15 cellular contexts compared by ENCODE assay signal in the genomic region with DNA sequence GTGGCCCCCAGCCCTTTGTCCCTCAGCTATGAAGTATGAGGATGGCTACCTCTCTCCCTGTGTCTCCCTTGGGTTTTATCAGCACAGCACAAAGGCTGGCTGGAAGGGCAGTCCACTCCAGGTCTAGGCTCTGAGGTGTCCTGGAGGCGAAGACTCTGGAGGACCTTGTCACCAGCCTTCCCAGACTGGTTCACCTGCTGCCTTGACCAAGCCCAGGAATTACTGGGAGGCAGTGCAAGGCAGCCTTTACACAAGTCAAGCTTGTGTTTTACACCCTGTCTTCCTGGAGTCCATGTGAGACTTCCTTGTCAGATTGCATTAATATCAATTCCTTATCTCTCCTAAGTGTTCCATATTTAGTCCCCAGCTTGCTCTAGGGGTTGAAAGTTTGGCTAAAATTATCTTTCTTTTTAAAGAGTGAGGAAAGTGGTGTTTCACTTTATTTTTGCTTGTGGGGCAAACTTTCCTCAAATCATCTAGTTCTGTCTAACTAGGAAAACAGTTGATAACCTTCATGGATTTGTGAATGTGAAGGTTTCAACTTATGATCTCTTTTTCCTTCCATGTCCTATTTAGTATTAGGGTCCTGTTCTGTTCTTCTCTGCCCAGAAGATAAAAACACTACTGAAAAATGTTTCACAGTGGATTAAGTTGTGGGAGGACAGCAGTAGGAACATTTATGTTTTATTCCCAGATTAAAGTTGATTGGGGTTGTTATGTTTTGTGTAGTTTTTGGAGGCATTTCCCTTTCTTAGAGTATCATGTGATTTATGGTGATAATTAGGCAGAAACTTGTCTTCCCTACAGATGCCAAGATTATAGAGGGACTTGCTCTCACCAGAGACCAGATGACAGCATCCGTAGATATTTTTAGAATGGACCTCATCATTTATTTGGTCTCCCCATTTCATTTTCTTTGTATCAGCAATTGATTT.
DNase-seq lines count a peak whose midpoint lies in the region; ATAC-seq, FAIRE-seq and TF ChIP-seq lines count a peak whose summit lies in the region.
"Had no signal": no experiment of that assay in that cellular context is flagged by ENCODE, and none has a peak within 500 bp of the region (broad histone marks: within the 10 kb centered on the region; RNA-seq: fewer than 3 reads in every experiment).

No MANE protein-coding gene starts in this region.

- TF ChIP-seq RAD21 in HepG2 (CRISPR knock-in tag; IDR thresholded peaks at IDR 0.05) = no peak

- 100% methylated on average over 1 of the region's 2 CpGs for WGBS in HepG2 (ENCODE audit: low lambda C conversion rate)
- WGBS in spleen, 5 donors = 79 to 94% (median 87%) methylated on average over 2 of the region's 2 CpGs

- in situ Hi-C loops in Panc1 (cut with HindIII; ENCODE audit: low pct_unique_long_range_greater_than_20kb, low sequenced_read_pairs) = no loop called here
- in situ Hi-C loops in HepG2 (cut with HindIII; ENCODE audit: extremely low pct_ligation_motif_present, low pct_unique_long_range_greater_than_20kb) = no loop called here

- no peak overlapping the region for H3K4me2 ChIP-seq in HepG2 (ENCODE audit: low read depth, low read length)

- peak overlapping the region; percentile 12; the same call in 1 of the 2 replicates for H3K27ac ChIP-seq in Panc1 (ENCODE audit: low read length)
- H3K27ac ChIP-seq in HepG2 (ENCODE audit: extremely low read length, insufficient read depth, low read length) = no peak overlapping the region
- H3K27ac ChIP-seq in spleen = peak overlapping the region in 5 of 8 donors; percentile 26 to 51 (median 38)

- no peak for TF ChIP-seq EP300 in HepG2 (IDR thresholded peaks at IDR 0.05; ENCODE audit: low read depth in 2 of 2, low read length in 2 of 2)
- TF ChIP-seq EP300 in HepG2 (CRISPR knock-in tag; IDR thresholded peaks at IDR 0.05; ENCODE audit: borderline replicate concordance) = no peak

- peaks cover 38% of the 10 kb centered on the region for H4K20me1 ChIP-seq in HepG2 (ENCODE audit: insufficient read depth, low read length)

- TF ChIP-seq POLR2A in HepG2 (IDR thresholded peaks at IDR 0.05; ENCODE audit: insufficient read depth in 1 of 2, low read depth in 2 of 2, low read length in 2 of 2) (no peak), spleen (IDR thresholded peaks at IDR 0.05) (no peak)

- no peak overlapping the region for H3K9ac ChIP-seq in HepG2 (ENCODE audit: insufficient read depth, low read depth, low read length)

- intact Hi-C loops in Calu3 (cut with micrococcal nuclease; ENCODE audit: unreplicated experiment) = loop anchor here (10.0 kb wide), 1 partner anchor 109 kb away; no protein-coding TSS in a partner anchor
- intact Hi-C loops in Panc1 (cut with micrococcal nuclease; ENCODE audit: unreplicated experiment) = no loop called here
- intact Hi-C loops in HepG2 (cut with micrococcal nuclease; ENCODE audit: unreplicated experiment) = no loop called here
- intact Hi-C loops in spleen (cut with DNase I; ENCODE audit: low total_unique reads) = no loop called here

- no peaks in the 10 kb centered on the region for H3K9me3 Mint-ChIP-seq in Calu3 (ENCODE audit: low read depth, unreplicated experiment)
- H3K9me3 Mint-ChIP-seq: activated CD4-positive, alpha-beta memory T cell treated with anti-CD3 and anti-CD28 coated beads for 36 hours; activated T-cell treated with anti-CD3 and anti-CD28 coated beads, Interleukin-2, amount 50 U/mL, for 72 hours had no signal

- TF ChIP-seq CTCF in Calu3 (IDR thresholded peaks at IDR 0.05; ENCODE audit: unreplicated experiment) (no peak), Panc1 (IDR thresholded peaks at IDR 0.05) (no peak), HepG2 (CRISPR knock-in tag; IDR thresholded peaks at IDR 0.05) (no peak), spleen (IDR thresholded peaks at IDR 0.05 in 8 of 11, conservative IDR thresholded peaks at IDR 0.05 in 3 of 11) (no peak)

- peak overlapping the region; percentile 57 for H3K27ac Mint-ChIP-seq in Calu3 (ENCODE audit: unreplicated experiment)
- H3K27ac Mint-ChIP-seq: activated CD4-positive, alpha-beta memory T cell treated with anti-CD3 and anti-CD28 coated beads for 36 hours; activated T-cell treated with anti-CD3 and anti-CD28 coated beads, Interleukin-2, amount 50 U/mL, for 72 hours; B cell had no signal

- H3K27me3 ChIP-seq in Panc1 (ENCODE audit: control insufficient read depth, insufficient read depth, low read length) (no peaks in the 10 kb centered on the region), HepG2 (ENCODE audit: control insufficient read depth in 1 of 2, insufficient read depth in 2 of 2, low read length in 2 of 2) (no peaks in the 10 kb centered on the region), spleen (replicated peaks in 1 of 7) (no peaks in the 10 kb centered on the region)
- H3K27me3 ChIP-seq: pancreas had no signal

- H3K4me3 ChIP-seq in Panc1 (ENCODE audit: low read depth in 2 of 2, low read length in 2 of 2) = no peak overlapping the region
- no peak overlapping the region for H3K4me3 ChIP-seq in HepG2 (replicated peaks in 1 of 3; ENCODE audit: insufficient read depth in 1 of 3, low read depth in 2 of 3, low read length in 3 of 3)
- H3K4me3 ChIP-seq in spleen = no peak overlapping the region
- H3K4me3 ChIP-seq: pancreas had no signal

- no TSS peak for BruUV-seq in Calu3 (replicated peaks; lab: Mats Ljungman, UMichigan)
- no TSS peak for BruUV-seq in Panc1 (replicated peaks; lab: Mats Ljungman, UMichigan)
- no TSS peak for BruUV-seq in HepG2 (replicated peaks; lab: Mats Ljungman, UMichigan)

- no peaks in the 10 kb centered on the region for H3K36me3 ChIP-seq in Panc1 (ENCODE audit: control insufficient read depth, insufficient read depth, low read length)
- peaks cover 4 to 14% of the 10 kb centered on the region in 2 experiments; a peak in 3 of 5 replicates for H3K36me3 ChIP-seq in HepG2 (replicated peaks in 1 of 2; ENCODE audit: control insufficient read depth in 1 of 2, insufficient read depth in 2 of 2, low read length in 2 of 2)
- peaks cover 0 to 22% (median 9%) of the 10 kb centered on the region in 6 donors for H3K36me3 ChIP-seq in spleen
- H3K36me3 ChIP-seq: pancreas had no signal

- POLR2A ChIA-PET in Panc1 (lab: Charles Lee) = no interaction called here
- POLR2A ChIA-PET in HepG2 (lab: Yijun Ruan, JAX) = no interaction called here

- H3K27me3 Mint-ChIP-seq in Calu3 (ENCODE audit: unreplicated experiment) = no peaks in the 10 kb centered on the region
- H3K27me3 Mint-ChIP-seq: activated CD4-positive, alpha-beta memory T cell treated with anti-CD3 and anti-CD28 coated beads for 36 hours; B cell had no signal

- ATAC-seq in Panc1 (no peak), HepG2 (no peak), GM18517 (IDR thresholded peaks at IDR 0.05; ENCODE audit: unreplicated experiment) (no peak)
- ATAC-seq: activated T-cell treated with anti-CD3 and anti-CD28 coated beads, Interleukin-2, amount 50 U/mL, for 72 hours had no signal

- H3K4me1 ChIP-seq in Panc1 (ENCODE audit: control insufficient read depth, insufficient read depth, low read length) (peaks cover 43% of the 10 kb centered on the region), HepG2 (ENCODE audit: insufficient read depth, low read length) (peaks cover 27% of the 10 kb centered on the region), spleen (peaks cover 16 to 74% (median 33%) of the 10 kb centered on the region in 6 donors)

- no peaks in the 10 kb centered on the region for H3K9me3 ChIP-seq in Panc1 (ENCODE audit: control insufficient read depth, insufficient read depth, low read depth, low read length)
- no peaks in the 10 kb centered on the region for H3K9me3 ChIP-seq in HepG2 (ENCODE audit: low read length)
- no peaks in the 10 kb centered on the region for H3K9me3 ChIP-seq in spleen
- H3K9me3 ChIP-seq: pancreas had no signal

- no peak for DNase-seq in Calu3
- no peak for DNase-seq in Panc1 (ENCODE audit: low read depth, low spot score)
- no peak for DNase-seq in HepG2 (ENCODE audit: low spot score)
- no peak for DNase-seq in spleen
- no peak for DNase-seq in activated CD8-positive, alpha-beta memory T cell treated with anti-CD3 and anti-CD28 coated beads, Interleukin-2, amount 50 U/mL, for 48 hours
- DNase-seq in NCI-H82 (lab: John Stamatoyannopoulos, UW) = no peak
- no peak for DNase-seq in nucleus accumbens (lab: John Stamatoyannopoulos, UW)
- DNase-seq: activated CD4-positive, alpha-beta memory T cell treated with anti-CD3 and anti-CD28 coated beads for 36 hours; activated T-cell treated with anti-CD3 and anti-CD28 coated beads, Interleukin-2, amount 50 U/mL, for 72 hours; KBM-7; NCI-H1436; pancreas; stimulated activated naive CD4-positive, alpha-beta T cell treated with Interleukin-2 at 50 U/mL for 16 hours had no signal

- H3K4me3 Mint-ChIP-seq in Calu3 (ENCODE audit: low read depth, unreplicated experiment) = no peak overlapping the region
- H3K4me3 Mint-ChIP-seq: activated CD4-positive, alpha-beta memory T cell treated with anti-CD3 and anti-CD28 coated beads for 36 hours; activated T-cell treated with anti-CD3 and anti-CD28 coated beads, Interleukin-2, amount 50 U/mL, for 72 hours; B cell had no signal

- H2AFZ ChIP-seq in HepG2 (ENCODE audit: low read length) = no peak overlapping the region

- peaks cover 26% of the 10 kb centered on the region for H3K79me2 ChIP-seq in HepG2 (ENCODE audit: insufficient read depth, low read length)

- H3K36me3 Mint-ChIP-seq in Calu3 (ENCODE audit: insufficient read depth, unreplicated experiment) = peaks cover 35% of the 10 kb centered on the region
- H3K36me3 Mint-ChIP-seq: activated CD4-positive, alpha-beta memory T cell treated with anti-CD3 and anti-CD28 coated beads for 36 hours had no signal

- H3K4me1 Mint-ChIP-seq in Calu3 (ENCODE audit: low read depth, unreplicated experiment) = peaks cover 61% of the 10 kb centered on the region

- FAIRE-seq in HepG2 (lab: Jason Lieb, UNC) = no peak
- FAIRE-seq: pancreas had no signal

- CTCF ChIA-PET in Calu3 (lab: Charles Lee) (no interaction called here), Panc1 (lab: Charles Lee) (no interaction called here), HepG2 (lab: Yijun Ruan, JAX; ENCODE audit: low intra/inter-chr PET ratio, low total read pairs) (no interaction called here)

TF ChIP-seq in HepG2, 621 proteins besides CTCF, POLR2A, EP300 and RAD21:
- peak; percentile 26 for TF ChIP-seq RBM22 (optimal IDR thresholded peaks at IDR 0.05; ENCODE audit: low read length)
- peak; percentile 12; the same call in 1 of the 2 replicates for TF ChIP-seq STAG1 (CRISPR knock-in tag; IDR thresholded peaks at IDR 0.05)
- no peak for TF ChIP-seq SMAD3 (CRISPR knock-in tag; IDR thresholded peaks at IDR 0.05)
- TF ChIP-seq ZNF382 (CRISPR knock-in tag; IDR thresholded peaks at IDR 0.05; ENCODE audit: borderline replicate concordance) = no peak
